In the genomic region with DNA sequence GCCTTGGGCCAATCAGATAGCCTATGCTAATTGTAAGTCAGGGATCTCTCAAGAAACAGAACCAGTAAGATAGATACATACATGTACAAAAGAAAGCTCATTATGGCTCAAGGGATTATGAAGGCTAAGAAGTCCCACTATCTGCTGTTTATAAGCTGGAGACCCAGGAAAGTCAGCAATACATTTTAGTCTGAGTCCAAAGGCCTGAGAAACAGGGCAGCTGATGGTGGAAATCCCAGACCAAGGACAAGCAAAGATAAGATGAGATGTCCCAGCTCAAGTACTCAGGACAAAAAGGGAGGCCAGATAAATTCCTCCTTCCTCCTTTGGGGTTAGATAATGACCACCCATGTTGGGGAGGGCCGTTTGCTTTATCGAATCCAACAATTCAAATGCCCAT, we compare ENCODE assay signal across 8 cellular contexts.
"Had no signal": no experiment of that assay in that cellular context is flagged by ENCODE, and none has a peak within 500 bp of the region (broad histone marks: within the 10 kb centered on the region; RNA-seq: fewer than 3 reads in every experiment).

No MANE protein-coding gene starts in this region.

- DNase-seq: IMR-90, KBM-7, KG1 had no signal

- ATAC-seq: HepG2, K562 had no signal

- H3K4me3 ChIP-seq: K562 had no signal

- H3K27ac ChIP-seq: HL-60, KMS-11 had no signal

- FAIRE-seq: HepG2, HTR-8/SVneo, K562 had no signal
